24 cellular contexts compared by ENCODE assay signal in the genomic region with DNA sequence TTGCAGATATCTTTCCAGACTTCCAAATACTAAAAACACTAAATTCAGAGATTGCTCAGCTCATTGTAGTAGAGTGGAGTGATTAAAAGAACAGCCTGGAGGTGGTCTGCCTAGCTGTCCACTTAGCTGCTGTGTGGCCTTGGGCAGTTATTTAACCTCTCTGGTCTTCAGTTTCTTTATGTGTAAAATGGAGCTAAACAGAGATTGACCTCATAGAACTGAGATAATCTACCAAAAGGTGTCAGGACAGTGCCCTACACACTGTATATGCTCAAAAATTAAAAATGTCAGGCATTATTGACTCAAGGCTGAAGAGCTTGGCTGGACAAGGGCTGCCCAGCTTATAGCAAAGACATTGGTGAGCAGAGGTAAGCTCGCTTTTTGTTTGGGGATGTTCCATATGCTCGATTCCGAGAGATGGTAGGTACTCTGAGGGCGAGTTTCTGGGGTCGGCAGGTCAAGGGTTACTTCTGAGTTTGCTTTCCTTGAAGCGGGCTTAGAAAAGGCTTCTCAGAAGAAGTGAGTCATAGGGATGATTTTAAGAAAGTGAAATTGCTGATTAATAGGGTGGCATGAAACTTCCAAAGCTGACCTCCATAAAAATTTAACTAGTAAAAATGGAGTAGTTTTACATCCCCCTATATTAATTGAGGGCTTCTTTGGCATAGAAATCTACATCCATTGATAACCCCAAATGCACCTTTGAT.
"Had no signal": no experiment of that assay in that cellular context is flagged by ENCODE, and none has a peak within 500 bp of the region (broad histone marks: within the 10 kb centered on the region; RNA-seq: fewer than 3 reads in every experiment).

No MANE protein-coding gene starts in this region.

- H3K4me2 ChIP-seq: SK-N-SH had no signal

- H3K4me3 ChIP-seq: body of pancreas, Peyer's patch, SJCRH30 had no signal

- H3K9me3 ChIP-seq: body of pancreas, Peyer's patch, SJCRH30, SK-N-SH had no signal

- H3K36me3 Mint-ChIP-seq: WTC11 had no signal

- ATAC-seq: activated CD8-positive, alpha-beta T cell treated with anti-CD3 and anti-CD28 coated beads, Interleukin-2, amount 10 ng/mL, durations not matched to agents 7 days and 5 days; body of pancreas; WTC11 had no signal

- H3K27ac Mint-ChIP-seq: activated CD8-positive, alpha-beta T cell treated with anti-CD3 and anti-CD28 coated beads, Interleukin-2, amount 10 ng/mL, durations not matched to agents 7 days and 5 days; WTC11 had no signal

- H3K27me3 ChIP-seq: body of pancreas, Peyer's patch, SJCRH30 had no signal

- H3K9ac ChIP-seq: SK-N-SH had no signal

- H3K27ac ChIP-seq: body of pancreas, Peyer's patch, RWPE1, SJCRH30 had no signal

- H3K4me1 ChIP-seq: body of pancreas, Peyer's patch had no signal

- DNase-seq: activated CD4-positive, alpha-beta T cell treated with anti-CD3 and anti-CD28 coated beads for 48 hours; activated CD4-positive, alpha-beta T cell treated with anti-CD3 and anti-CD28 coated beads, Interleukin-2, amount 50 U/mL, for 4 hours; activated CD4-positive, CD25-positive, alpha-beta regulatory T cell treated with anti-CD3 and anti-CD28 coated beads, Interleukin-2, amount 50 U/mL, for 72 hours; activated CD8-positive, alpha-beta memory T cell treated with anti-CD3 and anti-CD28 coated beads, Interleukin-2, amount 50 U/mL, for 48 hours; activated CD8-positive, alpha-beta T cell treated with anti-CD3 and anti-CD28 coated beads, Interleukin-2, amount 10 ng/mL, durations not matched to agents 7 days and 5 days; activated naive CD4-positive, alpha-beta T cell treated with anti-CD3 and anti-CD28 coated beads, Interleukin-2, amount 50 U/mL, for 16 hours; activated T-cell treated with anti-CD3 and anti-CD28 coated beads, Interleukin-2, amount 50 U/mL, for 1 hour; aorta; body of pancreas; NCI-H1092; NCI-H1417 treated with DMSO at 0.1 percent for 48 hours; NCI-H1694; NCI-H2029; NCI-H510A treated with DMSO at 0.1 percent for 48 hours; NCI-H69; NK-92 treated with Interleukin-12 subunit alpha and Interleukin-12 subunit beta, amount 100 ng/mL, for 24 hours; Peyer's patch; Right ventricle myocardium superior; SK-N-SH; T-helper 1 cell had no signal

- H3K9me3 Mint-ChIP-seq: central memory CD8-positive, alpha-beta T cell had no signal

- H3K36me3 ChIP-seq: Peyer's patch, SJCRH30 had no signal
